Comparison of ENCODE assay signal across 7 cellular contexts in the genomic region with DNA sequence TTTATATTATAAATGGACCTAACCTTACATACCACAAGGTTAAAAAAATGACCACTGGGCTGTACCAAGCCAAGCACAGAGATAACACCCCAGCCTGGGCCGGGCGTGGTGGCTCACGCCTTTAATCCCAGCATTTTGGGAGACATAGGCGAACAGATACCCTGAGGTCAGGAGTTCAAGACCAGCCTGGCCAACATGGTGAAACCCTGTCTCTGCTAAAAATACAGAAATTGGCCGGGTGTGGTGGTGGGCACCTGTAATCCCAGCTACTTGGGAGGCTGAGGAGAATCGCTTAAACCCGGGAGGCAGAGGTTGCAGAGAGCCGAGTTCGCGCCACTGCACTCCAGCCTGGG. TPM values are rescaled to one million over a fixed set of nuclear protein-coding genes. Genes with fewer than 3 reads are reported as not detected.
DNase-seq lines count a peak whose midpoint lies in the region; ATAC-seq and TF ChIP-seq lines count a peak whose summit lies in the region.
"Not testable (repeated sequence)": the region's sequence is repeated elsewhere in the genome, so short reads cannot be mapped to it uniquely, and the experiment has no call there.

No MANE protein-coding gene starts in this region.

- peak overlapping the region in 9 of 10 donors; percentile 94 to 100 (median 98) for H3K4me3 Mint-ChIP-seq in naive thymus-derived CD8-positive, alpha-beta T cell

- not testable (repeated sequence) for TF ChIP-seq CTCF in GM12875 (IDR thresholded peaks at IDR 0.05; ENCODE audit: borderline replicate concordance, insufficient read depth, low read depth, low read length); Peyer's patch (IDR thresholded peaks at IDR 0.05); spleen (IDR thresholded peaks at IDR 0.05 in 8 of 11, conservative IDR thresholded peaks at IDR 0.05 in 3 of 11)

- H3K9me3 Mint-ChIP-seq in activated naive CD4-positive, alpha-beta T cell treated with anti-CD3 and anti-CD28 coated beads, Interleukin-2, amount 50 U/mL, for 72 hours: peaks cover 17 to 26% of the 10 kb centered on the region in 2 donors
- peaks cover 0 to 75% (median 16%) of the 10 kb centered on the region in 9 donors for H3K9me3 Mint-ChIP-seq in naive thymus-derived CD8-positive, alpha-beta T cell

- not testable (repeated sequence) for H3K27me3 Mint-ChIP-seq in naive thymus-derived CD8-positive, alpha-beta T cell

- DNase-seq in Peyer's patch; activated naive CD4-positive, alpha-beta T cell treated with anti-CD3 and anti-CD28 coated beads, Interleukin-2, amount 50 U/mL, for 72 hours (ENCODE audit: low spot score in 2 of 2); iPS DF 6.9 (ENCODE audit: low read depth, low spot score); naive thymus-derived CD8-positive, alpha-beta T cell: not testable (repeated sequence)
- DNase-seq in spleen: peak; percentile 76

- peaks cover 51 to 66% of the 10 kb centered on the region in 2 donors for H3K36me3 Mint-ChIP-seq in activated naive CD4-positive, alpha-beta T cell treated with anti-CD3 and anti-CD28 coated beads, Interleukin-2, amount 50 U/mL, for 72 hours
- peaks cover 22 to 25% (median 23%) of the 10 kb centered on the region in 3 donors for H3K36me3 Mint-ChIP-seq in naive thymus-derived CD8-positive, alpha-beta T cell

- H3K4me1 ChIP-seq in Peyer's patch; iPS DF 6.9 (ENCODE audit: control insufficient read depth, insufficient read depth, low read length): not testable (repeated sequence)
- H3K4me1 ChIP-seq in duodenal mucosa (ENCODE audit: control insufficient read depth in 1 of 2, insufficient read depth in 2 of 2, low read length in 2 of 2) (peaks cover 0 to 11% of the 10 kb centered on the region in 2 donors), spleen (peaks cover 10 to 44% (median 20%) of the 10 kb centered on the region in 6 donors)

- H3K9ac ChIP-seq in duodenal mucosa (ENCODE audit: low read depth in 1 of 2, low read length in 2 of 2): not testable (repeated sequence)

- H3K4me1 Mint-ChIP-seq in naive thymus-derived CD8-positive, alpha-beta T cell: peaks cover 14 to 46% (median 41%) of the 10 kb centered on the region in 4 donors

- TF ChIP-seq POLR2A in Peyer's patch (IDR thresholded peaks at IDR 0.05); spleen (IDR thresholded peaks at IDR 0.05): not testable (repeated sequence)

- H3K4me3 ChIP-seq in GM12875 (ENCODE audit: low read depth, low read length) (peak overlapping the region; percentile 36), Peyer's patch (peak overlapping the region in 3 of 4 donors; percentile 59 to 85 (median 77)), duodenal mucosa (ENCODE audit: low read depth in 1 of 2, low read length in 2 of 2) (peak overlapping the region; percentile 78 to 97), iPS DF 6.9 (ENCODE audit: low read length) (peak overlapping the region; percentile 16; the same call in 1 of the 2 replicates), spleen (peak overlapping the region; percentile 60 to 86 (median 83))

- ATAC-seq in activated naive CD4-positive, alpha-beta T cell treated with anti-CD3 and anti-CD28 coated beads, Interleukin-2, amount 50 U/mL, for 72 hours; naive thymus-derived CD8-positive, alpha-beta T cell: not testable (repeated sequence)

- H3K27me3 ChIP-seq in Peyer's patch; duodenal mucosa (ENCODE audit: control insufficient read depth in 1 of 2, insufficient read depth in 2 of 2, low read length in 2 of 2); iPS DF 6.9 (ENCODE audit: control insufficient read depth, insufficient read depth, low read length); spleen (replicated peaks in 1 of 7): not testable (repeated sequence)

- peaks cover 0 to 17% (median 7%) of the 10 kb centered on the region in 4 donors for H3K9me3 ChIP-seq in Peyer's patch
- peaks cover 18 to 38% of the 10 kb centered on the region in 2 donors for H3K9me3 ChIP-seq in duodenal mucosa (ENCODE audit: control insufficient read depth in 1 of 2, low read length in 2 of 2)
- not testable (repeated sequence) for H3K9me3 ChIP-seq in iPS DF 6.9 (ENCODE audit: control insufficient read depth, insufficient read depth, low read length)
- peaks cover 0 to 98% (median 44%) of the 10 kb centered on the region in 8 donors for H3K9me3 ChIP-seq in spleen

- POLR2A ChIA-PET in naive thymus-derived CD8-positive, alpha-beta T cell (lab: Charles Lee): interaction anchor here (0.6 to 1.9 kb wide), 9 partner anchors 9 to 532 kb away, joined by 3 to 12 read pairs (median 4); a partner anchor contains a TSS

- WGBS in iPS DF 6.9 (ENCODE audit: insufficient coverage, insufficient read length): no CpG with 5 or more reads among the region's 10 CpGs
- 44 to 59% (median 47%) methylated on average over 10 of the region's 10 CpGs for WGBS in spleen, 5 donors

- peak overlapping the region; percentile 92 to 100 for H3K27ac Mint-ChIP-seq in activated naive CD4-positive, alpha-beta T cell treated with anti-CD3 and anti-CD28 coated beads, Interleukin-2, amount 50 U/mL, for 72 hours
- H3K27ac Mint-ChIP-seq in naive thymus-derived CD8-positive, alpha-beta T cell: peak overlapping the region; percentile 96 to 100 (median 98)

- H3K27ac ChIP-seq in Peyer's patch (peak overlapping the region in 3 of 4 donors; percentile 81 to 90 (median 86)), spleen (peak overlapping the region; percentile 80 to 96 (median 91))
- not testable (repeated sequence) for H3K27ac ChIP-seq in duodenal mucosa (ENCODE audit: low read depth, low read length); iPS DF 6.9 (ENCODE audit: low read length)

- intact Hi-C loops in spleen (cut with DNase I; ENCODE audit: low total_unique reads): not testable (repeated sequence)

- H3K36me3 ChIP-seq in Peyer's patch (peaks cover 0 to 12% (median 0%) of the 10 kb centered on the region in 3 donors), duodenal mucosa (ENCODE audit: control insufficient read depth in 1 of 2, insufficient read depth in 2 of 2, low read length in 2 of 2) (peaks cover 18 to 32% of the 10 kb centered on the region in 2 donors), spleen (peaks cover 0 to 34% (median 11%) of the 10 kb centered on the region in 6 donors)
- H3K36me3 ChIP-seq in iPS DF 6.9 (ENCODE audit: control insufficient read depth, insufficient read depth, low read length): not testable (repeated sequence)

RNA-seq across cellular contexts. Expression of a gene that starts 0.4 kb away (rescaled TPM):
- total RNA-seq in Peyer's patch: 10 to 100 TPM in 1 of 4 donors, 1 to 10 TPM in 3; 3.5 to 15.7 (median 9.2) TPM
- 1 to 10 TPM; 2.6 to 8.9 TPM for total RNA-seq in activated naive CD4-positive, alpha-beta T cell treated with anti-CD3 and anti-CD28 coated beads, Interleukin-2, amount 50 U/mL, for 72 hours
- 10 to 100 TPM; 19.4 to 23.3 TPM for total RNA-seq in naive thymus-derived CD8-positive, alpha-beta T cell
- polyA plus RNA-seq in naive thymus-derived CD8-positive, alpha-beta T cell: 1 to 10 TPM; 4.7 to 5.4 (median 5.1) TPM
- 10 to 100 TPM in 6 of 7 donors, 1 to 10 TPM in 1; 9.8 to 22.0 (median 11.8) TPM for total RNA-seq in spleen
- 1 to 10 TPM; 1.0 to 2.5 (median 1.6) TPM for polyA plus RNA-seq in spleen

Comparison
In these comparisons a context has a peak if more than half of its experiments do, and no peak if none do; other contexts are left out.
1. H3K4me3 ChIP-seq: peak in every context shown above with its lines; median percentile 88 in duodenal mucosa; 83 in spleen; 77 in Peyer's patch; 36 in GM12875; 16 in iPS DF 6.9.